16 cellular contexts compared by ENCODE assay signal in genomic region chr17:69597898-69598692, GRCh38.
DNase-seq lines count a peak whose midpoint lies in the region; ATAC-seq, FAIRE-seq and TF ChIP-seq lines count a peak whose summit lies in the region.
"Had no signal": no experiment of that assay in that cellular context is flagged by ENCODE, and none has a peak within 500 bp of the region (broad histone marks: within the 10 kb centered on the region; RNA-seq: fewer than 3 reads in every experiment).

No MANE protein-coding gene starts in this region.

- H3K9me3 ChIP-seq in heart left ventricle (no peaks in the 10 kb centered on the region), right atrium auricular region (no peaks in the 10 kb centered on the region), SJSA1 (replicated peaks) (no peaks in the 10 kb centered on the region; the same call in 1 of the 2 replicates), skeletal muscle tissue (ENCODE audit: control insufficient read depth in 3 of 3, low read length in 3 of 3) (no peaks in the 10 kb centered on the region), kidney (ENCODE audit: control insufficient read depth in 1 of 2, low read length in 2 of 2) (no peaks in the 10 kb centered on the region)
- H3K9me3 ChIP-seq: neutrophil had no signal

- TF ChIP-seq CTCF in heart left ventricle (IDR thresholded peaks at IDR 0.05) = no peak
- TF ChIP-seq CTCF in right atrium auricular region (IDR thresholded peaks at IDR 0.05) = no peak
- no peak for TF ChIP-seq CTCF in fibroblast of villous mesenchyme (IDR thresholded peaks at IDR 0.05; ENCODE audit: insufficient read depth, low read depth, low read length)
- no peak for TF ChIP-seq CTCF in kidney (IDR thresholded peaks at IDR 0.05; ENCODE audit: borderline replicate concordance, extremely low read depth, insufficient read depth)

- DNase-seq in heart left ventricle = no peak
- no peak for DNase-seq in right atrium auricular region (ENCODE audit: low spot score)
- DNase-seq in SJSA1 (ENCODE audit: low read depth in 1 of 2, low spot score in 2 of 2) = peak; percentile 42 to 60
- DNase-seq in fibroblast of villous mesenchyme (ENCODE audit: low read depth) = peak; percentile 71
- DNase-seq in kidney = no peak
- DNase-seq in NCI-H510A (lab: John Stamatoyannopoulos, UW) = no peak
- DNase-seq in activated effector memory CD4-positive, alpha-beta T cell treated with anti-CD3 and anti-CD28 coated beads, Interleukin-2, amount 50 U/mL, for 16 hours = no peak
- DNase-seq: activated naive CD4-positive, alpha-beta T cell; Calu3; MM.1S; NCI-H2107; stimulated activated CD4-positive, alpha-beta T cell treated with anti-CD3 and anti-CD28 coated beads, Interleukin-15, amount 100 ng/mL, for 24 hours had no signal

- H3K9ac ChIP-seq in skeletal muscle tissue (ENCODE audit: low read depth in 1 of 3, low read length in 3 of 3) = no peak overlapping the region
- no peak overlapping the region for H3K9ac ChIP-seq in kidney (ENCODE audit: low read length in 2 of 2)

- H3K36me3 ChIP-seq in heart left ventricle = no peaks in the 10 kb centered on the region
- no peaks in the 10 kb centered on the region for H3K36me3 ChIP-seq in right atrium auricular region
- no peaks in the 10 kb centered on the region for H3K36me3 ChIP-seq in SJSA1
- no peaks in the 10 kb centered on the region for H3K36me3 ChIP-seq in skeletal muscle tissue (ENCODE audit: control insufficient read depth in 3 of 3, insufficient read depth in 3 of 3, low read length in 3 of 3)
- no peaks in the 10 kb centered on the region for H3K36me3 ChIP-seq in kidney (ENCODE audit: control insufficient read depth in 1 of 2, insufficient read depth in 2 of 2, low read length in 2 of 2)
- H3K36me3 ChIP-seq: cardiac muscle cell, neutrophil had no signal

- FAIRE-seq in kidney (lab: Jason Lieb, UNC) = no peak

- H3K4me3 ChIP-seq in heart left ventricle (no peak overlapping the region), right atrium auricular region (no peak overlapping the region), SJSA1 (no peak overlapping the region), fibroblast of villous mesenchyme (ENCODE audit: low read depth, low read length) (no peak overlapping the region), skeletal muscle tissue (ENCODE audit: low read length in 3 of 3) (no peak overlapping the region), kidney (ENCODE audit: low read length in 2 of 2) (no peak overlapping the region)
- H3K4me3 ChIP-seq: cardiac muscle cell had no signal

- peak in 3 of 4 donors; percentile 14 to 90 (median 39) for ATAC-seq in heart left ventricle

- WGBS in heart left ventricle, 4 donors = 59 to 70% (median 68%) methylated on average over 7 of the region's 7 CpGs

- no peak for TF ChIP-seq POLR2A in heart left ventricle (IDR thresholded peaks at IDR 0.05)

- peak overlapping the region in 5 of 12 donors; percentile 24 to 57 (median 40) for H3K27ac ChIP-seq in heart left ventricle
- no peak overlapping the region for H3K27ac ChIP-seq in right atrium auricular region
- H3K27ac ChIP-seq in SJSA1 = no peak overlapping the region
- H3K27ac ChIP-seq in skeletal muscle tissue (ENCODE audit: low read depth, low read length) = peak overlapping the region; percentile 26
- H3K27ac ChIP-seq in kidney (ENCODE audit: low read depth in 2 of 2, low read length in 2 of 2) = peak overlapping the region in 1 of 2 donors; percentile 67
- H3K27ac ChIP-seq: cardiac muscle cell, neutrophil, VCaP had no signal

- intact Hi-C loops in heart left ventricle (cut with DNase I) = no loop called here
- intact Hi-C loops in kidney (cut with DNase I) = no loop called here

- H3K4me1 ChIP-seq in heart left ventricle (peaks cover 0 to 12% (median 2%) of the 10 kb centered on the region in 12 donors), right atrium auricular region (no peaks in the 10 kb centered on the region), SJSA1 (replicated peaks) (peaks cover 19% of the 10 kb centered on the region), skeletal muscle tissue (ENCODE audit: control insufficient read depth in 3 of 3, insufficient read depth in 3 of 3, low read length in 3 of 3) (no peaks in the 10 kb centered on the region), kidney (ENCODE audit: control insufficient read depth in 1 of 2, insufficient read depth in 1 of 2, low read depth in 1 of 2, low read length in 2 of 2) (no peaks in the 10 kb centered on the region)

- H3K27me3 ChIP-seq in heart left ventricle (no peaks in the 10 kb centered on the region), right atrium auricular region (no peaks in the 10 kb centered on the region), SJSA1 (replicated peaks) (no peaks in the 10 kb centered on the region), skeletal muscle tissue (ENCODE audit: control insufficient read depth in 3 of 3, insufficient read depth in 3 of 3, low read length in 3 of 3) (no peaks in the 10 kb centered on the region)
- H3K27me3 ChIP-seq: cardiac muscle cell, neutrophil had no signal

Comparison
In these comparisons a context has a peak if more than half of its experiments do, and no peak if none do; other contexts are left out.
1. DNase-seq: peak in SJSA1 (2 of 2) and fibroblast of villous mesenchyme (single experiment); none in heart left ventricle (0 of 5), right atrium auricular region (single experiment), kidney (single experiment), NCI-H510A (single experiment) and activated effector memory CD4-positive, alpha-beta T cell treated with anti-CD3 and anti-CD28 coated beads, Interleukin-2, amount 50 U/mL, for 16 hours (single experiment).